1 cellular context compared by ENCODE assay signal in genomic region chr22:26480611-26480932, GRCh38.
TF ChIP-seq lines count a peak whose summit lies in the region.

No MANE protein-coding gene starts in this region.

TF ChIP-seq in HepG2, 621 proteins besides CTCF, POLR2A, EP300 and RAD21:
- TF ChIP-seq ZNF33B (CRISPR knock-in tag; IDR thresholded peaks at IDR 0.05) = no peak
- TF ChIP-seq ZNF276 (CRISPR knock-in tag; IDR thresholded peaks at IDR 0.05; ENCODE audit: low read depth) = 0 out of 2 replicates have a peak, but pooled peaks have one; percentile 40
- TF ChIP-seq CCDC6 (CRISPR knock-in tag; IDR thresholded peaks at IDR 0.05) = no peak
- TF ChIP-seq HOXA7 (CRISPR knock-in tag; IDR thresholded peaks at IDR 0.05) = no peak
- TF ChIP-seq SMC3 (IDR thresholded peaks at IDR 0.05; ENCODE audit: low read length) = no peak
- TF ChIP-seq ZNF20 (CRISPR knock-in tag; IDR thresholded peaks at IDR 0.05) = no peak
- TF ChIP-seq KAT8 (CRISPR knock-in tag; IDR thresholded peaks at IDR 0.05) = no peak
- TF ChIP-seq ZNF572 (CRISPR knock-in tag; IDR thresholded peaks at IDR 0.05) = 0 out of 2 replicates have a peak, but pooled peaks have one; percentile 37
- TF ChIP-seq PTBP1 (IDR thresholded peaks at IDR 0.05; ENCODE audit: low read depth, low read length, poor library complexity, severe bottlenecking) = no peak
- no peak for TF ChIP-seq TBP (CRISPR knock-in tag; IDR thresholded peaks at IDR 0.05)
- peak; percentile 54; the same call in 1 of the 2 replicates for TF ChIP-seq HNF1B (CRISPR knock-in tag; IDR thresholded peaks at IDR 0.05)
